ENCODE assay signal across 20 cellular contexts in genomic region chr2:7612969-7613368, GRCh38.
DNase-seq lines count a peak whose midpoint lies in the region; ATAC-seq and TF ChIP-seq lines count a peak whose summit lies in the region.
"Had no signal": no experiment of that assay in that cellular context is flagged by ENCODE, and none has a peak within 500 bp of the region (broad histone marks: within the 10 kb centered on the region; RNA-seq: fewer than 3 reads in every experiment).

No MANE protein-coding gene starts in this region.

- H3K4me3 ChIP-seq in AG09309 (ENCODE audit: control insufficient read depth, low read depth, low read length) = no peak overlapping the region
- no peak overlapping the region for H3K4me3 ChIP-seq in astrocyte of the spinal cord (ENCODE audit: low read depth, low read length)
- H3K4me3 ChIP-seq: psoas muscle, suprapubic skin had no signal

- DNase-seq in AG09309 (ENCODE audit: low read depth) = peak; percentile 53
- DNase-seq in MV-4-11 (lab: John Stamatoyannopoulos, UW) = peak; percentile 36
- peak; percentile 13 for DNase-seq in astrocyte of the spinal cord (ENCODE audit: low read depth, low spot score)
- DNase-seq in kidney glomerular epithelial cell (lab: John Stamatoyannopoulos, UW) = peak; percentile 49
- DNase-seq in endothelial cell (ENCODE audit: low spot score) = no peak
- no peak for DNase-seq in NCI-H2029 (lab: John Stamatoyannopoulos, UW)
- no peak for DNase-seq in DMS53 treated with DMSO at 0.1 percent for 48 hours (lab: John Stamatoyannopoulos, UW; ENCODE audit: unreplicated experiment)
- DNase-seq: activated CD4-positive, alpha-beta T cell treated with anti-CD3 and anti-CD28 coated beads, Interleukin-2, amount 50 U/mL, for 48 hours; activated naive CD4-positive, alpha-beta T cell treated with anti-CD3 and anti-CD28 coated beads for 36 hours; DMS79 treated with DMSO at 0.1 percent for 48 hours; NCI-H2081; NCI-H524; psoas muscle; SHP77 treated with DMSO at 0.1 percent for 48 hours; stimulated activated CD4-positive, alpha-beta T cell treated with anti-CD3 and anti-CD28 coated beads, Interleukin-15, amount 100 ng/mL, for 24 hours had no signal

- no peak for ATAC-seq in GM18520 (IDR thresholded peaks at IDR 0.05; ENCODE audit: unreplicated experiment)
- ATAC-seq: left lobe of liver, psoas muscle had no signal

- no peaks in the 10 kb centered on the region for H3K4me1 Mint-ChIP-seq in endothelial cell (ENCODE audit: unreplicated experiment)

- H3K36me3 Mint-ChIP-seq in endothelial cell (ENCODE audit: low read depth, unreplicated experiment) = no peaks in the 10 kb centered on the region

- H3K27ac Mint-ChIP-seq in endothelial cell (ENCODE audit: unreplicated experiment) = no peak overlapping the region
- H3K27ac Mint-ChIP-seq: activated naive CD4-positive, alpha-beta T cell treated with anti-CD3 and anti-CD28 coated beads for 36 hours; dendritic cell treated with granulocyte-macrophage colony-stimulating factor and Interleukin-4, amounts not matched to agents 40 ng/mL and 50 ng/mL, for 4 days had no signal

- in situ Hi-C loops in astrocyte of the spinal cord (cut with HindIII; ENCODE audit: low sequenced_read_pairs) = no loop called here

- no peak overlapping the region for H3K4me3 Mint-ChIP-seq in endothelial cell (ENCODE audit: unreplicated experiment)
- H3K4me3 Mint-ChIP-seq: activated naive CD4-positive, alpha-beta T cell treated with anti-CD3 and anti-CD28 coated beads for 36 hours; dendritic cell treated with granulocyte-macrophage colony-stimulating factor and Interleukin-4, amounts not matched to agents 40 ng/mL and 50 ng/mL, for 4 days; neural crest cell had no signal

- H3K27me3 Mint-ChIP-seq in endothelial cell (ENCODE audit: unreplicated experiment) = no peaks in the 10 kb centered on the region
- H3K27me3 Mint-ChIP-seq: dendritic cell treated with granulocyte-macrophage colony-stimulating factor and Interleukin-4, amounts not matched to agents 40 ng/mL and 50 ng/mL, for 4 days had no signal

- TF ChIP-seq CTCF in AG09309 (IDR thresholded peaks at IDR 0.05; ENCODE audit: control insufficient read depth, insufficient read depth, low read depth, low read length, missing control alignments) (no peak), astrocyte of the spinal cord (IDR thresholded peaks at IDR 0.05; ENCODE audit: low read depth, low read length) (no peak), endothelial cell (IDR thresholded peaks at IDR 0.05; ENCODE audit: unreplicated experiment) (no peak)

- no peaks in the 10 kb centered on the region for H3K9me3 Mint-ChIP-seq in endothelial cell (ENCODE audit: unreplicated experiment)
- H3K9me3 Mint-ChIP-seq: activated naive CD4-positive, alpha-beta T cell treated with anti-CD3 and anti-CD28 coated beads for 36 hours; dendritic cell treated with granulocyte-macrophage colony-stimulating factor and Interleukin-4, amounts not matched to agents 40 ng/mL and 50 ng/mL, for 4 days had no signal

Comparison
In these comparisons a context has a peak if more than half of its experiments do, and no peak if none do; other contexts are left out.
1. DNase-seq: peak in AG09309 (single experiment), MV-4-11 (single experiment), astrocyte of the spinal cord (single experiment) and kidney glomerular epithelial cell (single experiment); none in endothelial cell (single experiment), NCI-H2029 (single experiment) and DMS53 treated with DMSO at 0.1 percent for 48 hours (single experiment).